14 cellular contexts compared by ENCODE assay signal in genomic region chr9:95010431-95010838, GRCh38.
DNase-seq lines count a peak whose midpoint lies in the region; ATAC-seq, FAIRE-seq and TF ChIP-seq lines count a peak whose summit lies in the region.
"Had no signal": no experiment of that assay in that cellular context is flagged by ENCODE, and none has a peak within 500 bp of the region (broad histone marks: within the 10 kb centered on the region; RNA-seq: fewer than 3 reads in every experiment).

No MANE protein-coding gene starts in this region.

- DNase-seq in NCI-H526 (lab: John Stamatoyannopoulos, UW) (peak; percentile 83), bronchial epithelial cell (ENCODE audit: low read depth) (peak; percentile 49), lung (ENCODE audit: low spot score) (no peak), suprapubic skin (ENCODE audit: low spot score in 2 of 2) (no peak), retina (no peak), kidney (no peak)
- DNase-seq in stimulated activated CD4-positive, alpha-beta T cell treated with anti-CD3 and anti-CD28 coated beads, Interleukin-4, amount 100 ng/mL, for 1 hour: no peak
- DNase-seq: activated CD4-positive, alpha-beta T cell treated with anti-CD3 and anti-CD28 coated beads, Interleukin-2, amount 10 ng/mL, durations not matched to agents 24 days and 14 days; H9; NCI-H82; stimulated activated CD4-positive, alpha-beta T cell treated with anti-CD3 and anti-CD28 coated beads, Interleukin-4, amount 100 ng/mL, for 4 hours had no signal

- H3K27me3 ChIP-seq in bronchial epithelial cell (ENCODE audit: control insufficient read depth, insufficient read depth, low read length) (no peaks in the 10 kb centered on the region), lung (ENCODE audit: control insufficient read depth, insufficient read depth) (no peaks in the 10 kb centered on the region), suprapubic skin (no peaks in the 10 kb centered on the region)

- TF ChIP-seq POLR2A in suprapubic skin (IDR thresholded peaks at IDR 0.05): no peak

- FAIRE-seq in bronchial epithelial cell (lab: Jason Lieb, UNC) (no peak), kidney (lab: Jason Lieb, UNC) (no peak)
- FAIRE-seq: GM12878 had no signal

- H3K4me1 ChIP-seq in lung (ENCODE audit: control insufficient read depth in 2 of 2, insufficient read depth in 2 of 2, low read length in 2 of 2) (peaks cover 0 to 6% of the 10 kb centered on the region in 2 donors), suprapubic skin (peaks cover 50% of the 10 kb centered on the region), kidney (ENCODE audit: control insufficient read depth in 1 of 2, insufficient read depth in 1 of 2, low read depth in 1 of 2, low read length in 2 of 2) (peaks cover 8 to 18% of the 10 kb centered on the region in 2 donors)

- H3K4me3 ChIP-seq in bronchial epithelial cell (ENCODE audit: low read depth, low read length): no peak overlapping the region
- H3K4me3 ChIP-seq in lung: no peak overlapping the region
- H3K4me3 ChIP-seq in suprapubic skin: no peak overlapping the region
- H3K4me3 ChIP-seq in kidney (ENCODE audit: low read length in 2 of 2): peak overlapping the region in 1 of 2 donors; percentile 10
- H3K4me3 ChIP-seq: GM12878 had no signal

- H3K9ac ChIP-seq in kidney (ENCODE audit: low read length in 2 of 2): peak overlapping the region in 1 of 2 donors; percentile 42

- WGBS in lung, 2 donors: 88 to 93% methylated on average over 5 of the region's 5 CpGs
- 64% methylated on average over 5 of the region's 5 CpGs for WGBS in suprapubic skin

- intact Hi-C loops in kidney (cut with DNase I): no loop called here

- peaks cover 14% of the 10 kb centered on the region for H3K36me3 ChIP-seq in bronchial epithelial cell (ENCODE audit: control insufficient read depth, insufficient read depth, low read length)
- peaks cover 5 to 8% of the 10 kb centered on the region in 2 donors for H3K36me3 ChIP-seq in lung (ENCODE audit: control insufficient read depth in 2 of 2, insufficient read depth in 2 of 2, low read length in 2 of 2)
- H3K36me3 ChIP-seq in suprapubic skin: no peaks in the 10 kb centered on the region
- H3K36me3 ChIP-seq in kidney (ENCODE audit: control insufficient read depth in 1 of 2, insufficient read depth in 2 of 2, low read length in 2 of 2): peaks cover 13 to 14% of the 10 kb centered on the region in 2 donors

- H3K9me3 ChIP-seq in lung (ENCODE audit: control insufficient read depth in 2 of 2, insufficient read depth in 1 of 2, low read length in 1 of 2) (no peaks in the 10 kb centered on the region), suprapubic skin (no peaks in the 10 kb centered on the region), kidney (ENCODE audit: control insufficient read depth in 1 of 2, low read length in 2 of 2) (no peaks in the 10 kb centered on the region)

- no peak for TF ChIP-seq CTCF in bronchial epithelial cell (IDR thresholded peaks at IDR 0.05; ENCODE audit: insufficient read depth, low read length, severe bottlenecking)
- no peak for TF ChIP-seq CTCF in lung (IDR thresholded peaks at IDR 0.05; ENCODE audit: control extremely low read depth, extremely low read depth)
- TF ChIP-seq CTCF in suprapubic skin (IDR thresholded peaks at IDR 0.05): no peak
- no peak for TF ChIP-seq CTCF in kidney (IDR thresholded peaks at IDR 0.05; ENCODE audit: borderline replicate concordance, extremely low read depth, insufficient read depth)

- ATAC-seq in lung (ENCODE audit: insufficient read depth, low FRiP score): no peak
- ATAC-seq in HG02571 (IDR thresholded peaks at IDR 0.05; ENCODE audit: unreplicated experiment): no peak
- ATAC-seq: activated T-helper 17 cell treated with anti-CD3 and anti-CD28 coated beads, Interleukin-2, amount 50 U/mL, for 72 hours; GM12878 had no signal

- H3K27ac ChIP-seq in lung (ENCODE audit: low read depth in 1 of 2, low read length in 1 of 2) (peak overlapping the region; percentile 42 to 77), suprapubic skin (peak overlapping the region; percentile 8), kidney (ENCODE audit: low read depth in 2 of 2, low read length in 2 of 2) (peak overlapping the region in 1 of 2 donors; percentile 4)

- TF ChIP-seq EP300 in suprapubic skin (IDR thresholded peaks at IDR 0.05): no peak

Comparison
In these comparisons a context has a peak if more than half of its experiments do, and no peak if none do; other contexts are left out.
1. DNase-seq: peak in NCI-H526 (2 of 2) and bronchial epithelial cell (single experiment); none in lung (single experiment), suprapubic skin (0 of 2), retina (single experiment), stimulated activated CD4-positive, alpha-beta T cell treated with anti-CD3 and anti-CD28 coated beads, Interleukin-4, amount 100 ng/mL, for 1 hour (single experiment) and kidney (single experiment).